ENCODE assay signal across 13 cellular contexts in the genomic region with DNA sequence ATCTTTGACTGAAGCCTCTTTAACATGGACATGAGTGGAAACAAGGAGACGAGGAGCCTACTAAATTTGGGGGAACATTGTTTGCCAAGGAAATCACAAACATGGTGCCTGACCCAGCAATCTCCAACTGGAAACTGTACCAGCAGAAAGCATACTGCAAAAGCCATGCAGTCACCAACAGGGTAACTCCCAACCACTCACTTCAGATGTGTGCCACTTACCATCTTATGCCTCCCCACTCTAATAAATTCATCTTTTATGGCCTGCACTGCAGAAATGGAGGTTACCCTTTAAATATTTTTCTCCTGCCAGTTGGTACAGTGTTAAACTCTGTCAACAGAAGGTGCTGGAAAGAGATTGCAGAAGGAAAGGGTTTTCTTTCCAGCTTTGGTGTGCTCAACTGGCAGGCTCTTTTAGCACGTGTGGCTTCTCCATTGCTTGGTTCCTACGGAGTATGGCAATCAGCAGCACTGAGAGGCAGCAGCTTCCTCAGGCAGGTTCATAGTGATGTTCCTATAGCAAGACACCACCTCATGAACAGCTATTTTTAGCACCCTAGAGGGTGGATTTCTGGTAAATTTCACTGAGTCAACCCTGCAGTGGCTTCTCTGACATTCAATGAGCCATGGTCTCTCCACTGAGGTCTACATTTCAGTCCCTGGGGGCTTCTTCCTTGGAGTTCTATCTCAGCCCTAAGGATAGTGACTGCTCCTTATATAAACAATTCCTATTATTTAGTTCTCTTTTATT. TPM values are rescaled to one million over a fixed set of nuclear protein-coding genes. Genes with fewer than 3 reads are reported as not detected.
DNase-seq lines count a peak whose midpoint lies in the region; ATAC-seq and TF ChIP-seq lines count a peak whose summit lies in the region.
"Had no signal": no experiment of that assay in that cellular context is flagged by ENCODE, and none has a peak within 500 bp of the region (broad histone marks: within the 10 kb centered on the region; RNA-seq: fewer than 3 reads in every experiment).

No MANE protein-coding gene starts in this region.

- POLR2A ChIA-PET in SK-N-SH (lab: Yijun Ruan, JAX), result no interaction called here

- H2AFZ ChIP-seq in SK-N-SH (ENCODE audit: low read depth), result no peak overlapping the region

- H4K20me1 ChIP-seq in SK-N-SH (ENCODE audit: insufficient read depth), result no peaks in the 10 kb centered on the region

- no peak overlapping the region for H3K4me3 ChIP-seq in SK-N-SH (ENCODE audit: low read depth in 2 of 2, low read length in 1 of 2)
- H3K4me3 ChIP-seq: BLaER1, lower lobe of right lung had no signal

- H3K27me3 ChIP-seq in SK-N-SH (ENCODE audit: insufficient read depth), result no peaks in the 10 kb centered on the region
- H3K27me3 ChIP-seq: BLaER1 had no signal

- TF ChIP-seq EP300 in SK-N-SH (IDR thresholded peaks at IDR 0.05; ENCODE audit: borderline replicate concordance in 1 of 2, low read depth in 1 of 2, low read length in 1 of 2), result no peak

- H3K4me2 ChIP-seq in SK-N-SH, result peak overlapping the region; percentile 33; the same call in 1 of the 2 replicates
- H3K4me2 ChIP-seq: BLaER1 had no signal

- H3K4me1 ChIP-seq in SK-N-SH (ENCODE audit: control insufficient read depth in 1 of 2, insufficient read depth in 2 of 2, low read depth in 1 of 2, low read length in 1 of 2), result no peaks in the 10 kb centered on the region
- H3K4me1 ChIP-seq: BLaER1, lower lobe of right lung had no signal

- 92% methylated on average over 3 of the region's 3 CpGs for WGBS in SK-N-SH (ENCODE audit: low lambda C conversion rate)

- no peak overlapping the region for H3K27ac ChIP-seq in SK-N-SH (ENCODE audit: low read depth in 2 of 2, low read length in 1 of 2)
- H3K27ac ChIP-seq: BLaER1, lower lobe of right lung had no signal

- no peak for DNase-seq in SK-N-SH
- DNase-seq in glomerular visceral epithelial cell (ENCODE audit: extremely low spot score), result peak; percentile 50
- no peak for DNase-seq in NCI-H146 treated with DMSO at 0.1 percent for 48 hours (lab: John Stamatoyannopoulos, UW; ENCODE audit: unreplicated experiment)
- DNase-seq in T1000 (lab: John Stamatoyannopoulos, UW), result no peak
- no peak for DNase-seq in NCI-H1436 (lab: John Stamatoyannopoulos, UW)
- DNase-seq: KG1, lower lobe of right lung, occipital lobe, SW 1271 had no signal

- no peaks in the 10 kb centered on the region for H3F3A ChIP-seq in SK-N-SH (replicated peaks; ENCODE audit: insufficient read depth)

- no peaks in the 10 kb centered on the region for H3K9me3 ChIP-seq in SK-N-SH
- H3K9me3 ChIP-seq: BLaER1, lower lobe of right lung had no signal

- TF ChIP-seq CTCF in SK-N-SH (IDR thresholded peaks at IDR 0.05), result no peak

- CTCF ChIA-PET in SK-N-SH (lab: Yijun Ruan, JAX), result interaction anchor here (3.0 kb wide), 1 partner anchor 13 kb away, joined by 10 read pairs; no protein-coding TSS in a partner anchor

- peak; percentile 28 for ATAC-seq in GM18858 (IDR thresholded peaks at IDR 0.05; ENCODE audit: unreplicated experiment)
- peak; percentile 41 for ATAC-seq in HG02642 (IDR thresholded peaks at IDR 0.05; ENCODE audit: poor library complexity, unreplicated experiment)
- ATAC-seq in GM19035 (IDR thresholded peaks at IDR 0.05; ENCODE audit: unreplicated experiment), result no peak
- ATAC-seq: lower lobe of right lung had no signal

- no peak for TF ChIP-seq RAD21 in SK-N-SH (IDR thresholded peaks at IDR 0.05; ENCODE audit: low read length)

- H3K9me2 ChIP-seq in SK-N-SH, result no peaks in the 10 kb centered on the region

- H3K36me3 ChIP-seq in SK-N-SH (replicated peaks in 1 of 2; ENCODE audit: control insufficient read depth in 1 of 2, insufficient read depth in 2 of 2, low read length in 1 of 2), result peaks cover 0 to 7% of the 10 kb centered on the region in 2 experiments
- H3K36me3 ChIP-seq: BLaER1, lower lobe of right lung had no signal

- H3K79me2 ChIP-seq in SK-N-SH (ENCODE audit: insufficient read depth), result no peaks in the 10 kb centered on the region

- no peak overlapping the region for H3K9ac ChIP-seq in SK-N-SH
- H3K9ac ChIP-seq: BLaER1 had no signal

TF ChIP-seq in SK-N-SH, 30 proteins besides CTCF, POLR2A, EP300 and RAD21:
- TF ChIP-seq, protein P1, sequence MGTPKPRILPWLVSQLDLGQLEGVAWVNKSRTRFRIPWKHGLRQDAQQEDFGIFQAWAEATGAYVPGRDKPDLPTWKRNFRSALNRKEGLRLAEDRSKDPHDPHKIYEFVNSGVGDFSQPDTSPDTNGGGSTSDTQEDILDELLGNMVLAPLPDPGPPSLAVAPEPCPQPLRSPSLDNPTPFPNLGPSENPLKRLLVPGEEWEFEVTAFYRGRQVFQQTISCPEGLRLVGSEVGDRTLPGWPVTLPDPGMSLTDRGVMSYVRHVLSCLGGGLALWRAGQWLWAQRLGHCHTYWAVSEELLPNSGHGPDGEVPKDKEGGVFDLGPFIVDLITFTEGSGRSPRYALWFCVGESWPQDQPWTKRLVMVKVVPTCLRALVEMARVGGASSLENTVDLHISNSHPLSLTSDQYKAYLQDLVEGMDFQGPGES (IDR thresholded peaks at IDR 0.05; ENCODE audit: low read depth, low read length), result no peak
- no peak for TF ChIP-seq FOSL2 (IDR thresholded peaks at IDR 0.05; ENCODE audit: borderline replicate concordance, low read depth)
- TF ChIP-seq NFIC (IDR thresholded peaks at IDR 0.05; ENCODE audit: borderline replicate concordance), result no peak
- no peak for TF ChIP-seq GABPA (IDR thresholded peaks at IDR 0.05; ENCODE audit: low read depth)
- no peak for TF ChIP-seq GATA2 (CRISPR knock-in tag; IDR thresholded peaks at IDR 0.05)
- no peak for TF ChIP-seq RXRA (IDR thresholded peaks at IDR 0.05; ENCODE audit: borderline replicate concordance, low read depth)
- TF ChIP-seq FOXJ3 (CRISPR knock-in tag; IDR thresholded peaks at IDR 0.05), result no peak
- no peak for TF ChIP-seq TEAD4 (IDR thresholded peaks at IDR 0.05; ENCODE audit: borderline replicate concordance, insufficient read depth)
- TF ChIP-seq, protein P2, sequence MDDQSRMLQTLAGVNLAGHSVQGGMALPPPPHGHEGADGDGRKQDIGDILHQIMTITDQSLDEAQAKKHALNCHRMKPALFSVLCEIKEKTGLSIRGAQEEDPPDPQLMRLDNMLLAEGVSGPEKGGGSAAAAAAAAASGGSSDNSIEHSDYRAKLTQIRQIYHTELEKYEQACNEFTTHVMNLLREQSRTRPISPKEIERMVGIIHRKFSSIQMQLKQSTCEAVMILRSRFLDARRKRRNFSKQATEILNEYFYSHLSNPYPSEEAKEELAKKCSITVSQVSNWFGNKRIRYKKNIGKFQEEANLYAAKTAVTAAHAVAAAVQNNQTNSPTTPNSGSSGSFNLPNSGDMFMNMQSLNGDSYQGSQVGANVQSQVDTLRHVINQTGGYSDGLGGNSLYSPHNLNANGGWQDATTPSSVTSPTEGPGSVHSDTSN (IDR thresholded peaks at IDR 0.05), result no peak
- TF ChIP-seq, protein P3, sequence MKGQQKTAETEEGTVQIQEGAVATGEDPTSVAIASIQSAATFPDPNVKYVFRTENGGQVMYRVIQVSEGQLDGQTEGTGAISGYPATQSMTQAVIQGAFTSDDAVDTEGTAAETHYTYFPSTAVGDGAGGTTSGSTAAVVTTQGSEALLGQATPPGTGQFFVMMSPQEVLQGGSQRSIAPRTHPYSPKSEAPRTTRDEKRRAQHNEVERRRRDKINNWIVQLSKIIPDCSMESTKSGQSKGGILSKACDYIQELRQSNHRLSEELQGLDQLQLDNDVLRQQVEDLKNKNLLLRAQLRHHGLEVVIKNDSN (IDR thresholded peaks at IDR 0.05; ENCODE audit: borderline replicate concordance, low read depth), result no peak
- TF ChIP-seq, protein P4, sequence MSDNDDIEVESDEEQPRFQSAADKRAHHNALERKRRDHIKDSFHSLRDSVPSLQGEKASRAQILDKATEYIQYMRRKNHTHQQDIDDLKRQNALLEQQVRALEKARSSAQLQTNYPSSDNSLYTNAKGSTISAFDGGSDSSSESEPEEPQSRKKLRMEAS (IDR thresholded peaks at IDR 0.05; ENCODE audit: low read depth), result no peak
- TF ChIP-seq, protein P5, sequence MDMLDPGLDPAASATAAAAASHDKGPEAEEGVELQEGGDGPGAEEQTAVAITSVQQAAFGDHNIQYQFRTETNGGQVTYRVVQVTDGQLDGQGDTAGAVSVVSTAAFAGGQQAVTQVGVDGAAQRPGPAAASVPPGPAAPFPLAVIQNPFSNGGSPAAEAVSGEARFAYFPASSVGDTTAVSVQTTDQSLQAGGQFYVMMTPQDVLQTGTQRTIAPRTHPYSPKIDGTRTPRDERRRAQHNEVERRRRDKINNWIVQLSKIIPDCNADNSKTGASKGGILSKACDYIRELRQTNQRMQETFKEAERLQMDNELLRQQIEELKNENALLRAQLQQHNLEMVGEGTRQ (IDR thresholded peaks at IDR 0.05; ENCODE audit: borderline replicate concordance, low read depth, low read length), result no peak
- no peak for TF ChIP-seq POLR2AphosphoS5 (IDR thresholded peaks at IDR 0.05; ENCODE audit: low read depth, low read length)
- no peak for TF ChIP-seq RFX5 (IDR thresholded peaks at IDR 0.05; ENCODE audit: low read length)
- TF ChIP-seq TCF12 (IDR thresholded peaks at IDR 0.05), result no peak

RNA-seq across cellular contexts. Expression of a gene that starts 21.4 kb away (rescaled TPM):
- polyA plus RNA-seq in SK-N-SH (2012; rRNA removed), result 0.51 and 1.2 TPM in 2 replicates
- 0.43 and 0.71 TPM in 2 replicates for polyA plus RNA-seq in SK-N-SH (2012; cell fraction: cytosol; rRNA removed)
- polyA plus RNA-seq in SK-N-SH (2012; cell fraction: nucleus; rRNA removed), result 2.2 and 4.0 TPM in 2 replicates

RNA-seq across cellular contexts. Expression of a gene that starts 29.6 kb away (rescaled TPM):
- polyA plus RNA-seq in SK-N-SH (2012; rRNA removed), result 0.03 and 0.26 TPM in 2 replicates
- 0.09 and 0.10 TPM in 2 replicates for polyA plus RNA-seq in SK-N-SH (2012; cell fraction: cytosol; rRNA removed)
- polyA plus RNA-seq in SK-N-SH (2012; cell fraction: nucleus; rRNA removed), result 0.15 and 0.23 TPM in 2 replicates
